ENCODE assay signal across 22 cellular contexts in genomic region chr4:42646013-42646784, GRCh38. TPM values are rescaled to one million over a fixed set of nuclear protein-coding genes. Genes with fewer than 3 reads are reported as not detected.
A peak's percentile ranks its signal among the peaks of the same experiment; 100 is the strongest.
DNase-seq lines count a peak whose midpoint lies in the region; ATAC-seq, FAIRE-seq and TF ChIP-seq lines count a peak whose summit lies in the region.
"Had no signal": no experiment of that assay in that cellular context is flagged by ENCODE, and none has a peak within 500 bp of the region (broad histone marks: within the 10 kb centered on the region; RNA-seq: fewer than 3 reads in every experiment).

No MANE protein-coding gene starts in this region.

- no peak overlapping the region for H3K27ac ChIP-seq in CD8-positive, alpha-beta T cell (ENCODE audit: low read depth, low read length)
- H3K27ac ChIP-seq: ascending aorta, RWPE1, thoracic aorta had no signal

- ATAC-seq in CD8-positive, alpha-beta T cell: no peak
- ATAC-seq in central memory CD8-positive, alpha-beta T cell (replicated peaks; ENCODE audit: extremely low read depth, poor library complexity, severe bottlenecking): no peak
- peak; percentile 2 to 60 (median 34) for ATAC-seq in natural killer cell

- peak overlapping the region; percentile 52 for H3K4me3 Mint-ChIP-seq in CD8-positive, alpha-beta T cell
- peak overlapping the region; percentile 77 for H3K4me3 Mint-ChIP-seq in central memory CD8-positive, alpha-beta T cell
- peak overlapping the region; percentile 74 for H3K4me3 Mint-ChIP-seq in natural killer cell
- H3K4me3 Mint-ChIP-seq: activated CD4-positive, alpha-beta T cell treated with anti-CD3 and anti-CD28 coated beads, Interleukin-2, amount 10 ng/mL, durations not matched to agents 7 days and 5 days; activated naive CD4-positive, alpha-beta T cell treated with anti-CD3 and anti-CD28 coated beads for 36 hours; endodermal cell had no signal

- DNase-seq in CD8-positive, alpha-beta T cell: no peak
- DNase-seq in GM12892 (ENCODE audit: insufficient read length) (no peak), natural killer cell (peak; percentile 21), OCI-M1 (lab: John Stamatoyannopoulos, UW) (no peak), NCI-H226 (no peak), activated gamma-delta T cell (lab: John Stamatoyannopoulos, UW) (no peak)
- DNase-seq in central memory CD8-positive, alpha-beta T cell (ENCODE audit: low spot score in 2 of 2): no peak
- DNase-seq in stimulated activated CD4-positive, alpha-beta T cell treated with anti-CD3 and anti-CD28 coated beads, Interleukin-2, amount 100 ng/mL, for 48 hours: no peak
- DNase-seq: activated CD4-positive, alpha-beta T cell treated with anti-CD3 and anti-CD28 coated beads, Interleukin-2, amount 10 ng/mL, durations not matched to agents 7 days and 5 days; activated naive CD4-positive, alpha-beta T cell treated with anti-CD3 and anti-CD28 coated beads for 36 hours; COR-L47; DND-41; endodermal cell; GOT3; islet precursor cell; KBM-7; NCI-H2029 treated with DMSO at 0.1 percent for 48 hours; NCI-H446; stimulated activated CD4-positive, alpha-beta T cell treated with anti-CD3 and anti-CD28 coated beads, Interleukin-4, amount 100 ng/mL, for 4 hours had no signal

- no peaks in the 10 kb centered on the region for H3K27me3 ChIP-seq in CD8-positive, alpha-beta T cell (ENCODE audit: insufficient read depth, low read length)
- H3K27me3 ChIP-seq: ascending aorta had no signal

- no peak for TF ChIP-seq CTCF in CD8-positive, alpha-beta T cell (IDR thresholded peaks at IDR 0.05)
- TF ChIP-seq CTCF in natural killer cell (IDR thresholded peaks at IDR 0.05): no peak

- no peaks in the 10 kb centered on the region for H3K9me3 ChIP-seq in CD8-positive, alpha-beta T cell (ENCODE audit: low read length)
- H3K9me3 ChIP-seq: ascending aorta, thoracic aorta had no signal

- peak overlapping the region; percentile 46 for H3K27ac Mint-ChIP-seq in CD8-positive, alpha-beta T cell
- H3K27ac Mint-ChIP-seq in central memory CD8-positive, alpha-beta T cell (ENCODE audit: low read depth): peak overlapping the region; percentile 93
- H3K27ac Mint-ChIP-seq in natural killer cell: peak overlapping the region; percentile 91
- H3K27ac Mint-ChIP-seq: activated CD4-positive, alpha-beta T cell treated with anti-CD3 and anti-CD28 coated beads, Interleukin-2, amount 10 ng/mL, durations not matched to agents 7 days and 5 days; activated naive CD4-positive, alpha-beta T cell treated with anti-CD3 and anti-CD28 coated beads for 36 hours; endodermal cell had no signal

- no peak overlapping the region for H3K4me3 ChIP-seq in CD8-positive, alpha-beta T cell (ENCODE audit: low read depth, low read length)
- H3K4me3 ChIP-seq: ascending aorta, thoracic aorta had no signal

- POLR2A ChIA-PET in CD8-positive, alpha-beta T cell (lab: Charles Lee): interaction anchor here (0.7 to 3.9 kb wide), 6 partner anchors 8 to 57 kb away, joined by 3 to 36 read pairs (median 4); partner anchors contain the start of gene ATP8A1

- CTCF ChIA-PET in CD8-positive, alpha-beta T cell (lab: Charles Lee): interaction anchor here (0.8 to 2.3 kb wide), 3 partner anchors 9 to 10 kb away, joined by 4 to 9 read pairs (median 8); partner anchors contain the start of gene ATP8A1

- H3K27me3 Mint-ChIP-seq in CD8-positive, alpha-beta T cell (ENCODE audit: low read depth): no peaks in the 10 kb centered on the region
- no peaks in the 10 kb centered on the region for H3K27me3 Mint-ChIP-seq in central memory CD8-positive, alpha-beta T cell
- no peaks in the 10 kb centered on the region for H3K27me3 Mint-ChIP-seq in natural killer cell (ENCODE audit: low read depth in 2 of 2)
- H3K27me3 Mint-ChIP-seq: activated CD4-positive, alpha-beta T cell treated with anti-CD3 and anti-CD28 coated beads, Interleukin-2, amount 10 ng/mL, durations not matched to agents 7 days and 5 days had no signal

- H3K9me3 Mint-ChIP-seq in CD8-positive, alpha-beta T cell: no peaks in the 10 kb centered on the region
- H3K9me3 Mint-ChIP-seq in central memory CD8-positive, alpha-beta T cell: no peaks in the 10 kb centered on the region
- H3K9me3 Mint-ChIP-seq in natural killer cell: no peaks in the 10 kb centered on the region

- peaks cover 91% of the 10 kb centered on the region for H3K4me1 Mint-ChIP-seq in CD8-positive, alpha-beta T cell (ENCODE audit: low read depth)
- H3K4me1 Mint-ChIP-seq in central memory CD8-positive, alpha-beta T cell: peaks cover 72% of the 10 kb centered on the region
- H3K4me1 Mint-ChIP-seq in natural killer cell: peaks cover 66 to 68% of the 10 kb centered on the region in 2 donors

- H3K36me3 ChIP-seq in CD8-positive, alpha-beta T cell (ENCODE audit: insufficient read depth, low read length): no peaks in the 10 kb centered on the region
- H3K36me3 ChIP-seq: ascending aorta, thoracic aorta had no signal

- TF ChIP-seq POLR2A in GM12892 (IDR thresholded peaks at IDR 0.05; ENCODE audit: low read depth, low read length): no peak

- peaks cover 78% of the 10 kb centered on the region for H3K4me1 ChIP-seq in CD8-positive, alpha-beta T cell (ENCODE audit: insufficient read depth, low read length)
- H3K4me1 ChIP-seq: ascending aorta had no signal

- intact Hi-C loops in CD8-positive, alpha-beta T cell (cut with DNase I, micrococcal nuclease): no loop called here
- intact Hi-C loops in natural killer cell (cut with micrococcal nuclease): no loop called here

- FAIRE-seq in GM12892 (lab: Jason Lieb, UNC): peak; percentile 89

- peaks cover 6% of the 10 kb centered on the region for H3K36me3 Mint-ChIP-seq in CD8-positive, alpha-beta T cell
- peaks cover 10% of the 10 kb centered on the region for H3K36me3 Mint-ChIP-seq in central memory CD8-positive, alpha-beta T cell (ENCODE audit: insufficient read depth)
- H3K36me3 Mint-ChIP-seq in natural killer cell: no peaks in the 10 kb centered on the region

RNA-seq across cellular contexts. Expression of gene ATP8A1, which starts 10.7 kb away (rescaled TPM):
- total RNA-seq in CD8-positive, alpha-beta T cell: 100 to 1,000 TPM; 130 to 134 TPM
- 53.0 TPM for polyA plus RNA-seq in GM12892 (2012; ENCODE audit: missing spikeins)
- 100 to 1,000 TPM in 2 of 3 donors, 10 to 100 TPM in 1; 84.8 to 156 (median 147) TPM for total RNA-seq in natural killer cell

Comparison
In these comparisons a context has a peak if more than half of its experiments do, and no peak if none do; other contexts are left out.
1. ATAC-seq: peak in natural killer cell (3 of 3); none in CD8-positive, alpha-beta T cell (single experiment) and central memory CD8-positive, alpha-beta T cell (single experiment).
2. Peak in every context shown above with its lines, with median percentiles within 50 percentile points of each other: H3K27ac Mint-ChIP-seq and H3K4me3 Mint-ChIP-seq.